Comparison of ENCODE assay signal across 1 cellular context in the genomic region with DNA sequence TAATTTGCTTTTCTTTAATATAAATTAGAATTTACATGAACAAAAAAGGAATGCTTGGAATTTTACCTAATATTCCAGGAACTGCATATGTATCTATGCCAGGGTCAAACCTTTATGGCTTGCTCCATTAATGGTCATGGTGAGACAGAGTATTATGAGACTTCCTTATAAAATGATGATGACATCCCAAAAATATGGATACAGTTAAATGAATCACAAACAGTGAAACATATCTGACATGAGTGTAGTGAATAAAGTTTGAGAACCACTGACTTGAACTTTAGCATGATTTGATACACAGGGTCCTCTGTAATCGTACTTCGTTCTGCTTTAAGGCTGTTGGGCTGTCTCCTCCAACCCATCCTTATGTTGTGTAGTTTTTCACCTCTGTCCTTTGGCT.
TF ChIP-seq lines count a peak whose summit lies in the region.

No MANE protein-coding gene starts in this region.

TF ChIP-seq in GM12878, 131 proteins besides CTCF, POLR2A, EP300 and RAD21:
- TF ChIP-seq CREM (IDR thresholded peaks at IDR 0.05; ENCODE audit: low read depth) = no peak
- TF ChIP-seq RELA (IDR thresholded peaks at IDR 0.05; ENCODE audit: borderline replicate concordance, partially characterized antibody) = no peak
- TF ChIP-seq JUND (IDR thresholded peaks at IDR 0.05; ENCODE audit: low read depth, low read length) = no peak
- TF ChIP-seq, protein P1, sequence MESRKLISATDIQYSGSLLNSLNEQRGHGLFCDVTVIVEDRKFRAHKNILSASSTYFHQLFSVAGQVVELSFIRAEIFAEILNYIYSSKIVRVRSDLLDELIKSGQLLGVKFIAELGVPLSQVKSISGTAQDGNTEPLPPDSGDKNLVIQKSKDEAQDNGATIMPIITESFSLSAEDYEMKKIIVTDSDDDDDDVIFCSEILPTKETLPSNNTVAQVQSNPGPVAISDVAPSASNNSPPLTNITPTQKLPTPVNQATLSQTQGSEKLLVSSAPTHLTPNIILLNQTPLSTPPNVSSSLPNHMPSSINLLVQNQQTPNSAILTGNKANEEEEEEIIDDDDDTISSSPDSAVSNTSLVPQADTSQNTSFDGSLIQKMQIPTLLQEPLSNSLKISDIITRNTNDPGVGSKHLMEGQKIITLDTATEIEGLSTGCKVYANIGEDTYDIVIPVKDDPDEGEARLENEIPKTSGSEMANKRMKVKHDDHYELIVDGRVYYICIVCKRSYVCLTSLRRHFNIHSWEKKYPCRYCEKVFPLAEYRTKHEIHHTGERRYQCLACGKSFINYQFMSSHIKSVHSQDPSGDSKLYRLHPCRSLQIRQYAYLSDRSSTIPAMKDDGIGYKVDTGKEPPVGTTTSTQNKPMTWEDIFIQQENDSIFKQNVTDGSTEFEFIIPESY (IDR thresholded peaks at IDR 0.05) = no peak
- TF ChIP-seq, protein P2, sequence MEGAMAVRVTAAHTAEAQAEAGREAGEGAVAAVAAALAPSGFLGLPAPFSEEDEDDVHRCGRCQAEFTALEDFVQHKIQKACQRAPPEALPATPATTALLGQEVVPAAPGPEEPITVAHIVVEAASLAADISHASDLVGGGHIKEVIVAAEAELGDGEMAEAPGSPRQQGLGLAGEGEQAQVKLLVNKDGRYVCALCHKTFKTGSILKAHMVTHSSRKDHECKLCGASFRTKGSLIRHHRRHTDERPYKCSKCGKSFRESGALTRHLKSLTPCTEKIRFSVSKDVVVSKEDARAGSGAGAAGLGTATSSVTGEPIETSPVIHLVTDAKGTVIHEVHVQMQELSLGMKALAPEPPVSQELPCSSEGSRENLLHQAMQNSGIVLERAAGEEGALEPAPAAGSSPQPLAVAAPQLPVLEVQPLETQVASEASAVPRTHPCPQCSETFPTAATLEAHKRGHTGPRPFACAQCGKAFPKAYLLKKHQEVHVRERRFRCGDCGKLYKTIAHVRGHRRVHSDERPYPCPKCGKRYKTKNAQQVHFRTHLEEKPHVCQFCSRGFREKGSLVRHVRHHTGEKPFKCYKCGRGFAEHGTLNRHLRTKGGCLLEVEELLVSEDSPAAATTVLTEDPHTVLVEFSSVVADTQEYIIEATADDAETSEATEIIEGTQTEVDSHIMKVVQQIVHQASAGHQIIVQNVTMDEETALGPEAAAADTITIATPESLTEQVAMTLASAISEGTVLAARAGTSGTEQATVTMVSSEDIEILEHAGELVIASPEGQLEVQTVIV (IDR thresholded peaks at IDR 0.05; ENCODE audit: borderline replicate concordance, partially characterized antibody) = no peak
- no peak for TF ChIP-seq ZSCAN29 (IDR thresholded peaks at IDR 0.05)
- no peak for TF ChIP-seq SREBF1 (IDR thresholded peaks at IDR 0.05; ENCODE audit: low read length)
- TF ChIP-seq JUNB (IDR thresholded peaks at IDR 0.05) = no peak
- no peak for TF ChIP-seq HDAC2 (IDR thresholded peaks at IDR 0.05)
- TF ChIP-seq POU2F2 (IDR thresholded peaks at IDR 0.05; ENCODE audit: borderline replicate concordance, low read depth, low read length) = no peak
- TF ChIP-seq TCF7 (IDR thresholded peaks at IDR 0.05; ENCODE audit: borderline replicate concordance) = no peak
- TF ChIP-seq, protein P3, sequence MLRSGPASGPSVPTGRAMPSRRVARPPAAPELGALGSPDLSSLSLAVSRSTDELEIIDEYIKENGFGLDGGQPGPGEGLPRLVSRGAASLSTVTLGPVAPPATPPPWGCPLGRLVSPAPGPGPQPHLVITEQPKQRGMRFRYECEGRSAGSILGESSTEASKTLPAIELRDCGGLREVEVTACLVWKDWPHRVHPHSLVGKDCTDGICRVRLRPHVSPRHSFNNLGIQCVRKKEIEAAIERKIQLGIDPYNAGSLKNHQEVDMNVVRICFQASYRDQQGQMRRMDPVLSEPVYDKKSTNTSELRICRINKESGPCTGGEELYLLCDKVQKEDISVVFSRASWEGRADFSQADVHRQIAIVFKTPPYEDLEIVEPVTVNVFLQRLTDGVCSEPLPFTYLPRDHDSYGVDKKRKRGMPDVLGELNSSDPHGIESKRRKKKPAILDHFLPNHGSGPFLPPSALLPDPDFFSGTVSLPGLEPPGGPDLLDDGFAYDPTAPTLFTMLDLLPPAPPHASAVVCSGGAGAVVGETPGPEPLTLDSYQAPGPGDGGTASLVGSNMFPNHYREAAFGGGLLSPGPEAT (IDR thresholded peaks at IDR 0.05; ENCODE audit: low read depth) = no peak
- no peak for TF ChIP-seq TCF12 (IDR thresholded peaks at IDR 0.05; ENCODE audit: low read depth, low read length)
- TF ChIP-seq, protein P4, sequence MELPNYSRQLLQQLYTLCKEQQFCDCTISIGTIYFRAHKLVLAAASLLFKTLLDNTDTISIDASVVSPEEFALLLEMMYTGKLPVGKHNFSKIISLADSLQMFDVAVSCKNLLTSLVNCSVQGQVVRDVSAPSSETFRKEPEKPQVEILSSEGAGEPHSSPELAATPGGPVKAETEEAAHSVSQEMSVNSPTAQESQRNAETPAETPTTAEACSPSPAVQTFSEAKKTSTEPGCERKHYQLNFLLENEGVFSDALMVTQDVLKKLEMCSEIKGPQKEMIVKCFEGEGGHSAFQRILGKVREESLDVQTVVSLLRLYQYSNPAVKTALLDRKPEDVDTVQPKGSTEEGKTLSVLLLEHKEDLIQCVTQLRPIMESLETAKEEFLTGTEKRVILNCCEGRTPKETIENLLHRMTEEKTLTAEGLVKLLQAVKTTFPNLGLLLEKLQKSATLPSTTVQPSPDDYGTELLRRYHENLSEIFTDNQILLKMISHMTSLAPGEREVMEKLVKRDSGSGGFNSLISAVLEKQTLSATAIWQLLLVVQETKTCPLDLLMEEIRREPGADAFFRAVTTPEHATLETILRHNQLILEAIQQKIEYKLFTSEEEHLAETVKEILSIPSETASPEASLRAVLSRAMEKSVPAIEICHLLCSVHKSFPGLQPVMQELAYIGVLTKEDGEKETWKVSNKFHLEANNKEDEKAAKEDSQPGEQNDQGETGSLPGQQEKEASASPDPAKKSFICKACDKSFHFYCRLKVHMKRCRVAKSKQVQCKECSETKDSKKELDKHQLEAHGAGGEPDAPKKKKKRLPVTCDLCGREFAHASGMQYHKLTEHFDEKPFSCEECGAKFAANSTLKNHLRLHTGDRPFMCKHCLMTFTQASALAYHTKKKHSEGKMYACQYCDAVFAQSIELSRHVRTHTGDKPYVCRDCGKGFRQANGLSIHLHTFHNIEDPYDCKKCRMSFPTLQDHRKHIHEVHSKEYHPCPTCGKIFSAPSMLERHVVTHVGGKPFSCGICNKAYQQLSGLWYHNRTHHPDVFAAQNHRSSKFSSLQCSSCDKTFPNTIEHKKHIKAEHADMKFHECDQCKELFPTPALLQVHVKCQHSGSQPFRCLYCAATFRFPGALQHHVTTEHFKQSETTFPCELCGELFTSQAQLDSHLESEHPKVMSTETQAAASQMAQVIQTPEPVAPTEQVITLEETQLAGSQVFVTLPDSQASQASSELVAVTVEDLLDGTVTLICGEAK (IDR thresholded peaks at IDR 0.05; ENCODE audit: borderline replicate concordance) = no peak
